Comparison of ENCODE assay signal across 2 cellular contexts in the genomic region with DNA sequence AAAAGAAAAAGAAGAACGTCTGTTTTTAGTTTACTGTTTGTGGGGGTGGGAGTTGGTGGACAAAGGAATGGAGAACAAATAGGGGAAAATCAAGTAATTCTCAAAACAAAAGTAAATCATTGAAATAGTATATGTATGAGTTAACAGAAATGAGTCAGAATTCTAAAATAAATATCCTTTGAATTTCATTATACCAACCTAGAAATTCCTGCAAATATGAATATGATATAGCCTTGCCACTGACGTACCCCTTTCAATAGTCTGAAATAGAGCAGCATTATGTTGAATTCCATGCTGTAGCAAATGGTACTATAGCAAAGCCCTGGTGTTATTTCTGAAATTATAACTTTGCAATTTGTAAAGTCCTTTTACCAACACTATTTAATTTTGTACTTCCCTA.
TF ChIP-seq lines count a peak whose summit lies in the region.

No MANE protein-coding gene starts in this region.

TF ChIP-seq in SK-N-SH, 30 proteins besides CTCF, POLR2A, EP300 and RAD21 (continued from another document):
- TF ChIP-seq, protein P1, sequence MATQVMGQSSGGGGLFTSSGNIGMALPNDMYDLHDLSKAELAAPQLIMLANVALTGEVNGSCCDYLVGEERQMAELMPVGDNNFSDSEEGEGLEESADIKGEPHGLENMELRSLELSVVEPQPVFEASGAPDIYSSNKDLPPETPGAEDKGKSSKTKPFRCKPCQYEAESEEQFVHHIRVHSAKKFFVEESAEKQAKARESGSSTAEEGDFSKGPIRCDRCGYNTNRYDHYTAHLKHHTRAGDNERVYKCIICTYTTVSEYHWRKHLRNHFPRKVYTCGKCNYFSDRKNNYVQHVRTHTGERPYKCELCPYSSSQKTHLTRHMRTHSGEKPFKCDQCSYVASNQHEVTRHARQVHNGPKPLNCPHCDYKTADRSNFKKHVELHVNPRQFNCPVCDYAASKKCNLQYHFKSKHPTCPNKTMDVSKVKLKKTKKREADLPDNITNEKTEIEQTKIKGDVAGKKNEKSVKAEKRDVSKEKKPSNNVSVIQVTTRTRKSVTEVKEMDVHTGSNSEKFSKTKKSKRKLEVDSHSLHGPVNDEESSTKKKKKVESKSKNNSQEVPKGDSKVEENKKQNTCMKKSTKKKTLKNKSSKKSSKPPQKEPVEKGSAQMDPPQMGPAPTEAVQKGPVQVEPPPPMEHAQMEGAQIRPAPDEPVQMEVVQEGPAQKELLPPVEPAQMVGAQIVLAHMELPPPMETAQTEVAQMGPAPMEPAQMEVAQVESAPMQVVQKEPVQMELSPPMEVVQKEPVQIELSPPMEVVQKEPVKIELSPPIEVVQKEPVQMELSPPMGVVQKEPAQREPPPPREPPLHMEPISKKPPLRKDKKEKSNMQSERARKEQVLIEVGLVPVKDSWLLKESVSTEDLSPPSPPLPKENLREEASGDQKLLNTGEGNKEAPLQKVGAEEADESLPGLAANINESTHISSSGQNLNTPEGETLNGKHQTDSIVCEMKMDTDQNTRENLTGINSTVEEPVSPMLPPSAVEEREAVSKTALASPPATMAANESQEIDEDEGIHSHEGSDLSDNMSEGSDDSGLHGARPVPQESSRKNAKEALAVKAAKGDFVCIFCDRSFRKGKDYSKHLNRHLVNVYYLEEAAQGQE (IDR thresholded peaks at IDR 0.05; ENCODE audit: low read depth, low read length): no peak
- TF ChIP-seq MXI1 (IDR thresholded peaks at IDR 0.05; ENCODE audit: low read depth, low read length): no peak
- no peak for TF ChIP-seq GABPA (IDR thresholded peaks at IDR 0.05; ENCODE audit: low read depth)
- no peak for TF ChIP-seq RCOR1 (IDR thresholded peaks at IDR 0.05; ENCODE audit: low read length)
- TF ChIP-seq SMC3 (IDR thresholded peaks at IDR 0.05; ENCODE audit: low read depth, low read length): no peak
- TF ChIP-seq RFX5 (IDR thresholded peaks at IDR 0.05; ENCODE audit: low read length): no peak
- no peak for TF ChIP-seq TAF1 (IDR thresholded peaks at IDR 0.05; ENCODE audit: borderline replicate concordance, low read depth, low read length)
- TF ChIP-seq ELF1 (IDR thresholded peaks at IDR 0.05): no peak
- no peak for TF ChIP-seq TEAD4 (IDR thresholded peaks at IDR 0.05; ENCODE audit: borderline replicate concordance, insufficient read depth)
- TF ChIP-seq, protein P2, sequence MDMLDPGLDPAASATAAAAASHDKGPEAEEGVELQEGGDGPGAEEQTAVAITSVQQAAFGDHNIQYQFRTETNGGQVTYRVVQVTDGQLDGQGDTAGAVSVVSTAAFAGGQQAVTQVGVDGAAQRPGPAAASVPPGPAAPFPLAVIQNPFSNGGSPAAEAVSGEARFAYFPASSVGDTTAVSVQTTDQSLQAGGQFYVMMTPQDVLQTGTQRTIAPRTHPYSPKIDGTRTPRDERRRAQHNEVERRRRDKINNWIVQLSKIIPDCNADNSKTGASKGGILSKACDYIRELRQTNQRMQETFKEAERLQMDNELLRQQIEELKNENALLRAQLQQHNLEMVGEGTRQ (IDR thresholded peaks at IDR 0.05; ENCODE audit: borderline replicate concordance, low read depth, low read length): no peak

TF ChIP-seq in SK-N-SH treated with all-trans-retinoic acid at 6 μM for 48 hours, 23 proteins besides CTCF, POLR2A, EP300 and RAD21 (continued from another document):
- no peak for TF ChIP-seq RARB (CRISPR knock-in tag; IDR thresholded peaks at IDR 0.05)
- no peak for TF ChIP-seq CSDC2 (CRISPR knock-in tag; IDR thresholded peaks at IDR 0.05)
- TF ChIP-seq ZFP30 (CRISPR knock-in tag; IDR thresholded peaks at IDR 0.05): no peak
- TF ChIP-seq OSR1 (CRISPR knock-in tag; IDR thresholded peaks at IDR 0.05): no peak
- TF ChIP-seq ZNF70 (CRISPR knock-in tag; IDR thresholded peaks at IDR 0.05): no peak
- no peak for TF ChIP-seq ISL1 (CRISPR knock-in tag; IDR thresholded peaks at IDR 0.05)
- TF ChIP-seq, protein P3, sequence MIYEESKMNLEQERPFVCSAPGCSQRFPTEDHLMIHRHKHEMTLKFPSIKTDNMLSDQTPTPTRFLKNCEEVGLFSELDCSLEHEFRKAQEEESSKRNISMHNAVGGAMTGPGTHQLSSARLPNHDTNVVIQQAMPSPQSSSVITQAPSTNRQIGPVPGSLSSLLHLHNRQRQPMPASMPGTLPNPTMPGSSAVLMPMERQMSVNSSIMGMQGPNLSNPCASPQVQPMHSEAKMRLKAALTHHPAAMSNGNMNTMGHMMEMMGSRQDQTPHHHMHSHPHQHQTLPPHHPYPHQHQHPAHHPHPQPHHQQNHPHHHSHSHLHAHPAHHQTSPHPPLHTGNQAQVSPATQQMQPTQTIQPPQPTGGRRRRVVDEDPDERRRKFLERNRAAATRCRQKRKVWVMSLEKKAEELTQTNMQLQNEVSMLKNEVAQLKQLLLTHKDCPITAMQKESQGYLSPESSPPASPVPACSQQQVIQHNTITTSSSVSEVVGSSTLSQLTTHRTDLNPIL (CRISPR knock-in tag; IDR thresholded peaks at IDR 0.05; ENCODE audit: low read depth): no peak
- TF ChIP-seq TOX (CRISPR knock-in tag; IDR thresholded peaks at IDR 0.05; ENCODE audit: borderline replicate concordance): no peak
- TF ChIP-seq, protein P4, sequence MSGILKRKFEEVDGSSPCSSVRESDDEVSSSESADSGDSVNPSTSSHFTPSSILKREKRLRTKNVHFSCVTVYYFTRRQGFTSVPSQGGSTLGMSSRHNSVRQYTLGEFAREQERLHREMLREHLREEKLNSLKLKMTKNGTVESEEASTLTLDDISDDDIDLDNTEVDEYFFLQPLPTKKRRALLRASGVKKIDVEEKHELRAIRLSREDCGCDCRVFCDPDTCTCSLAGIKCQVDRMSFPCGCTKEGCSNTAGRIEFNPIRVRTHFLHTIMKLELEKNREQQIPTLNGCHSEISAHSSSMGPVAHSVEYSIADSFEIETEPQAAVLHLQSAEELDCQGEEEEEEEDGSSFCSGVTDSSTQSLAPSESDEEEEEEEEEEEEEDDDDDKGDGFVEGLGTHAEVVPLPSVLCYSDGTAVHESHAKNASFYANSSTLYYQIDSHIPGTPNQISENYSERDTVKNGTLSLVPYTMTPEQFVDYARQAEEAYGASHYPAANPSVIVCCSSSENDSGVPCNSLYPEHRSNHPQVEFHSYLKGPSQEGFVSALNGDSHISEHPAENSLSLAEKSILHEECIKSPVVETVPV (CRISPR knock-in tag; IDR thresholded peaks at IDR 0.05): no peak
- TF ChIP-seq TCF4 (CRISPR knock-in tag; IDR thresholded peaks at IDR 0.05; ENCODE audit: borderline replicate concordance): no peak
- TF ChIP-seq, protein P5, sequence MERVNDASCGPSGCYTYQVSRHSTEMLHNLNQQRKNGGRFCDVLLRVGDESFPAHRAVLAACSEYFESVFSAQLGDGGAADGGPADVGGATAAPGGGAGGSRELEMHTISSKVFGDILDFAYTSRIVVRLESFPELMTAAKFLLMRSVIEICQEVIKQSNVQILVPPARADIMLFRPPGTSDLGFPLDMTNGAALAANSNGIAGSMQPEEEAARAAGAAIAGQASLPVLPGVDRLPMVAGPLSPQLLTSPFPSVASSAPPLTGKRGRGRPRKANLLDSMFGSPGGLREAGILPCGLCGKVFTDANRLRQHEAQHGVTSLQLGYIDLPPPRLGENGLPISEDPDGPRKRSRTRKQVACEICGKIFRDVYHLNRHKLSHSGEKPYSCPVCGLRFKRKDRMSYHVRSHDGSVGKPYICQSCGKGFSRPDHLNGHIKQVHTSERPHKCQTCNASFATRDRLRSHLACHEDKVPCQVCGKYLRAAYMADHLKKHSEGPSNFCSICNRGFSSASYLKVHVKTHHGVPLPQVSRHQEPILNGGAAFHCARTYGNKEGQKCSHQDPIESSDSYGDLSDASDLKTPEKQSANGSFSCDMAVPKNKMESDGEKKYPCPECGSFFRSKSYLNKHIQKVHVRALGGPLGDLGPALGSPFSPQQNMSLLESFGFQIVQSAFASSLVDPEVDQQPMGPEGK (CRISPR knock-in tag; IDR thresholded peaks at IDR 0.05; ENCODE audit: borderline replicate concordance): no peak
- no peak for TF ChIP-seq ZC3H10 (CRISPR knock-in tag; IDR thresholded peaks at IDR 0.05)
- no peak for TF ChIP-seq ZFP3 (CRISPR knock-in tag; IDR thresholded peaks at IDR 0.05)
- TF ChIP-seq ZNF565 (CRISPR knock-in tag; conservative IDR thresholded peaks at IDR 0.05; ENCODE audit: low read depth): no peak
